Comparison of ENCODE assay signal across 8 cellular contexts in genomic region chr22:46072981-46073682, GRCh38.
DNase-seq lines count a peak whose midpoint lies in the region; ATAC-seq and TF ChIP-seq lines count a peak whose summit lies in the region.

No MANE protein-coding gene starts in this region.

- no peaks in the 10 kb centered on the region for H3K36me3 ChIP-seq in DOHH2 (ENCODE audit: control insufficient read depth, low read length)
- H3K36me3 ChIP-seq in esophagus squamous epithelium: no peaks in the 10 kb centered on the region

- H3K4me3 ChIP-seq in DOHH2 (ENCODE audit: low read length): peak overlapping the region; percentile 46
- H3K4me3 ChIP-seq in esophagus squamous epithelium: peak overlapping the region; percentile 63 to 96 (median 80)

- peak overlapping the region; percentile 66 for H3K4me2 ChIP-seq in DOHH2 (ENCODE audit: low read length)

- H3F3A ChIP-seq in DOHH2 (ENCODE audit: control insufficient read depth, insufficient read depth): peaks cover 11% of the 10 kb centered on the region

- no peak for ATAC-seq in GM18909 (IDR thresholded peaks at IDR 0.05; ENCODE audit: poor library complexity, unreplicated experiment)

- no peak overlapping the region for H3K27ac ChIP-seq in DOHH2 (ENCODE audit: low read depth, low read length)
- H3K27ac ChIP-seq in esophagus squamous epithelium: peak overlapping the region; percentile 92 to 100 (median 100)

- 11 to 14% methylated on average over 14 to 16 of the region's 16 CpGs for WGBS in esophagus squamous epithelium, 2 donors

- H3K9me3 ChIP-seq in DOHH2 (ENCODE audit: control insufficient read depth, insufficient read depth, low read length): no peaks in the 10 kb centered on the region
- no peaks in the 10 kb centered on the region for H3K9me3 ChIP-seq in esophagus squamous epithelium

- no peaks in the 10 kb centered on the region for H4K20me1 ChIP-seq in DOHH2 (ENCODE audit: control insufficient read depth, insufficient read depth, low read depth, low read length)

- peaks cover 36% of the 10 kb centered on the region for H3K27me3 ChIP-seq in DOHH2 (ENCODE audit: control insufficient read depth, low read length)
- H3K27me3 ChIP-seq in esophagus squamous epithelium: no peaks in the 10 kb centered on the region

- peaks cover 26% of the 10 kb centered on the region for H3K79me2 ChIP-seq in DOHH2 (ENCODE audit: control insufficient read depth, low read length)

- peaks cover 25% of the 10 kb centered on the region for H3K4me1 ChIP-seq in DOHH2 (ENCODE audit: control insufficient read depth, low read length)
- H3K4me1 ChIP-seq in esophagus squamous epithelium: peaks cover 30 to 75% (median 41%) of the 10 kb centered on the region in 3 donors

- DNase-seq in OCI-M1 (lab: John Stamatoyannopoulos, UW) (peak; percentile 61), esophagus squamous epithelium (lab: John Stamatoyannopoulos, UW) (no peak), posterior vena cava (ENCODE audit: low spot score) (peak; percentile 57), NOMO-1 treated with dmso at 0.1 percent for 144 hours (lab: John Stamatoyannopoulos, UW; ENCODE audit: unreplicated experiment) (no peak), hypothalamus (lab: John Stamatoyannopoulos, UW) (no peak), germinal center (ENCODE audit: low spot score) (no peak)

- intact Hi-C loops in esophagus squamous epithelium (cut with DNase I): no loop called here
- intact Hi-C loops in posterior vena cava (cut with DNase I): loop anchor here in 1 of 2 donors (5.0 kb wide), 1 partner anchor 66 kb away; no protein-coding TSS in a partner anchor

- TF ChIP-seq CTCF in DOHH2 (IDR thresholded peaks at IDR 0.05; ENCODE audit: low read depth, low read length, poor library complexity, severe bottlenecking): no peak
- no peak for TF ChIP-seq CTCF in esophagus squamous epithelium (IDR thresholded peaks at IDR 0.05)

- TF ChIP-seq POLR2A in esophagus squamous epithelium (IDR thresholded peaks at IDR 0.05): no peak

- no peaks in the 10 kb centered on the region for H3K9me2 ChIP-seq in DOHH2 (replicated peaks; ENCODE audit: control insufficient read depth, low read length)

Comparison
In these comparisons a context has a peak if more than half of its experiments do, and no peak if none do; other contexts are left out.
1. DNase-seq: peak in OCI-M1 (single experiment) and posterior vena cava (single experiment); none in esophagus squamous epithelium (single experiment), NOMO-1 treated with dmso at 0.1 percent for 144 hours (single experiment), hypothalamus (0 of 51) and germinal center (single experiment).